Comparison of ENCODE assay signal across 28 cellular contexts in the genomic region with DNA sequence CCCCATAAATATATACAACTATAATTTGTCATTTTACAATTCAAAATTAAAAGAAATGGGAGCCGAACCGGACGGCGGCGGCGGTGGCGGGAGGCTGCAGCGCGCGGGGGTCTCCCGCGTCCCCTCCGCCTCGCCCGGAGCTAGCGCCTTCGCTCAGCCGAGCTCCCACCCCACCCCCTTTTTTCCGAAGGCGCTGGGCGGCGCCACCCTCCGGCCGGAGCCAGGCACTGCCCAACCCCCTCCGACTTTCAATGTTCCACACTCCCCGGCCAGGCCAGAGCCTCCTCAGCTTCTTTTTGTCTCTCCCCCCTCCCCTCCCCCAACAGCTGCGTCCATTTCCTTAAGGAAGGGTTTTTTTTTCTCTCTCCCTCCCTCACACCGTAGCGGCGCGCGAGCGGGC.
"Had no signal": no experiment of that assay in that cellular context is flagged by ENCODE, and none has a peak within 500 bp of the region (broad histone marks: within the 10 kb centered on the region; RNA-seq: fewer than 3 reads in every experiment).

No MANE protein-coding gene starts in this region.

- H3K9me3 ChIP-seq: esophagus muscularis mucosa, heart left ventricle, ovary, right lobe of liver, thoracic aorta had no signal

- H3K36me3 ChIP-seq: esophagus muscularis mucosa, heart left ventricle, ovary, right lobe of liver, thoracic aorta had no signal

- H3K4me1 Mint-ChIP-seq: activated T-helper 17 cell treated with anti-CD3 and anti-CD28 coated beads, Interleukin-2, amount 50 U/mL, for 72 hours; mesothelial cell of epicardium; naive B cell; nephron progenitor cell; T-helper 17 cell had no signal

- ATAC-seq: activated CD8-positive, alpha-beta T cell treated with anti-CD3 and anti-CD28 coated beads for 36 hours; activated T-cell treated with anti-CD3 and anti-CD28 coated beads, Interleukin-2, amount 50 U/mL, for 4 hours; activated T-helper 17 cell treated with anti-CD3 and anti-CD28 coated beads, Interleukin-2, amount 50 U/mL, for 72 hours; foreskin keratinocyte; heart left ventricle; left colon; right lobe of liver; stimulated activated naive CD8-positive, alpha-beta T cell treated with anti-CD3 and anti-CD28 coated beads, Interleukin-15, Interleukin-2, amounts not matched to agents 100 U/mL and 50 U/mL, for 24 hours; T-helper 17 cell had no signal

- FAIRE-seq: keratinocyte, urothelium cell line had no signal

- H3K36me3 Mint-ChIP-seq: mesothelial cell of epicardium, naive B cell had no signal

- H3K4me3 Mint-ChIP-seq: activated CD8-positive, alpha-beta T cell treated with anti-CD3 and anti-CD28 coated beads for 36 hours; activated T-cell treated with anti-CD3 and anti-CD28 coated beads, Interleukin-2, amount 50 U/mL, for 4 hours; activated T-helper 17 cell treated with anti-CD3 and anti-CD28 coated beads, Interleukin-2, amount 50 U/mL, for 72 hours; mesothelial cell of epicardium; naive B cell; nephron progenitor cell; T-helper 17 cell had no signal

- H3K9me3 Mint-ChIP-seq: activated CD8-positive, alpha-beta T cell treated with anti-CD3 and anti-CD28 coated beads for 36 hours; activated T-cell treated with anti-CD3 and anti-CD28 coated beads, Interleukin-2, amount 50 U/mL, for 4 hours; activated T-helper 17 cell treated with anti-CD3 and anti-CD28 coated beads, Interleukin-2, amount 50 U/mL, for 72 hours had no signal

- H3K27me3 Mint-ChIP-seq: activated CD8-positive, alpha-beta T cell treated with anti-CD3 and anti-CD28 coated beads for 36 hours; activated T-helper 17 cell treated with anti-CD3 and anti-CD28 coated beads, Interleukin-2, amount 50 U/mL, for 72 hours; naive B cell; T-helper 17 cell had no signal

- H3K27me3 ChIP-seq: esophagus muscularis mucosa, foreskin keratinocyte, ovary, right lobe of liver had no signal

- H3K27ac Mint-ChIP-seq: activated CD8-positive, alpha-beta T cell treated with anti-CD3 and anti-CD28 coated beads for 36 hours; activated T-helper 17 cell treated with anti-CD3 and anti-CD28 coated beads, Interleukin-2, amount 50 U/mL, for 72 hours; mesothelial cell of epicardium; naive B cell; nephron progenitor cell; progenitor cell of endocrine pancreas; T-helper 17 cell had no signal

- H3K4me1 ChIP-seq: esophagus muscularis mucosa, foreskin keratinocyte, heart left ventricle, right lobe of liver had no signal

- H3K27ac ChIP-seq: esophagus muscularis mucosa, foreskin keratinocyte, heart left ventricle, ovary, right lobe of liver, thoracic aorta had no signal

- DNase-seq: activated CD4-positive, alpha-beta T cell treated with anti-CD3 and anti-CD28 coated beads for 1 hour; activated CD4-positive, alpha-beta T cell treated with anti-CD3 and anti-CD28 coated beads, Interleukin-2, amount 50 U/mL, for 1 hour; activated CD8-positive, alpha-beta T cell treated with anti-CD3 and anti-CD28 coated beads for 36 hours; activated gamma-delta T cell treated with Interleukin-2 at 50 U/mL for 16 hours; activated naive CD4-positive, alpha-beta T cell treated with anti-CD3 and anti-CD28 coated beads, Interleukin-2, amount 50 U/mL, for 16 hours; activated T-cell treated with anti-CD3 and anti-CD28 coated beads, Interleukin-2, amount 50 U/mL, for 4 hours; amygdala; central memory CD4-positive, alpha-beta T cell; foreskin keratinocyte; heart left ventricle; left colon; mammary epithelial cell; naive B cell; nephron progenitor cell; ovary; right lobe of liver; stimulated activated CD4-positive, alpha-beta T cell treated with anti-CD3 and anti-CD28 coated beads, Interleukin-2, amount 100 ng/mL, for 48 hours; stimulated activated naive CD8-positive, alpha-beta T cell treated with anti-CD3 and anti-CD28 coated beads, Interleukin-15, Interleukin-2, amounts not matched to agents 100 U/mL and 50 U/mL, for 24 hours; T-helper 17 cell; T1000; trophoblast cell had no signal

- H3K4me3 ChIP-seq: esophagus muscularis mucosa, heart left ventricle, ovary, right lobe of liver, thoracic aorta had no signal
